Comparison of ENCODE assay signal across 24 cellular contexts in genomic region chr11:113251281-113251680, GRCh38.
DNase-seq lines count a peak whose midpoint lies in the region; ATAC-seq lines count a peak whose summit lies in the region.
"Had no signal": no experiment of that assay in that cellular context is flagged by ENCODE, and none has a peak within 500 bp of the region (broad histone marks: within the 10 kb centered on the region; RNA-seq: fewer than 3 reads in every experiment).

No MANE protein-coding gene starts in this region.

- H3K9me3 ChIP-seq in CD4-positive, CD25-positive, alpha-beta regulatory T cell (ENCODE audit: control insufficient read depth in 2 of 2, low read length in 2 of 2) = no peaks in the 10 kb centered on the region
- H3K9me3 ChIP-seq in Karpas-422 (ENCODE audit: low read length) = no peaks in the 10 kb centered on the region
- H3K9me3 ChIP-seq: A549; BLaER1 treated with 17β-estradiol and CSF1 and Interleukin-3, amounts not matched to agents 10 nM and 100 nM had no signal

- H3K36me3 ChIP-seq in CD4-positive, CD25-positive, alpha-beta regulatory T cell (ENCODE audit: control insufficient read depth, insufficient read depth, low read length) = no peaks in the 10 kb centered on the region
- no peaks in the 10 kb centered on the region for H3K36me3 ChIP-seq in Karpas-422 (ENCODE audit: insufficient read depth, low read length)
- H3K36me3 ChIP-seq: BLaER1 treated with 17β-estradiol and CSF1 and Interleukin-3, amounts not matched to agents 10 nM and 100 nM had no signal

- H3K27me3 ChIP-seq in CD4-positive, CD25-positive, alpha-beta regulatory T cell (ENCODE audit: control insufficient read depth, insufficient read depth, low read length) = peaks cover under 1% of the 10 kb centered on the region
- H3K27me3 ChIP-seq in Karpas-422 (ENCODE audit: low read length) = no peaks in the 10 kb centered on the region
- H3K27me3 ChIP-seq: BLaER1 treated with 17β-estradiol and CSF1 and Interleukin-3, amounts not matched to agents 10 nM and 100 nM had no signal

- H3K27ac ChIP-seq in CD4-positive, CD25-positive, alpha-beta regulatory T cell (ENCODE audit: insufficient read depth, low read length, poor library complexity, severe bottlenecking) = no peak overlapping the region
- peak overlapping the region; percentile 88 for H3K27ac ChIP-seq in Karpas-422 (ENCODE audit: low read length)
- H3K27ac ChIP-seq: 22Rv1; A549; BLaER1 treated with 17β-estradiol and CSF1 and Interleukin-3, amounts not matched to agents 10 nM and 100 nM; C4-2B had no signal

- no peaks in the 10 kb centered on the region for H4K20me1 ChIP-seq in Karpas-422 (ENCODE audit: insufficient read depth, low read depth, low read length)
- H4K20me1 ChIP-seq: BLaER1 treated with 17β-estradiol and CSF1 and Interleukin-3, amounts not matched to agents 10 nM and 100 nM had no signal

- DNase-seq in activated CD4-positive, CD25-positive, alpha-beta regulatory T cell (lab: John Stamatoyannopoulos, UW) = no peak
- no peak for DNase-seq in CD4-positive, CD25-positive, alpha-beta regulatory T cell
- DNase-seq in Karpas-422 (no peak), NCI-H2227 treated with DMSO at 0.1 percent for 48 hours (lab: John Stamatoyannopoulos, UW) (peak; percentile 62), NCI-H1694 treated with DMSO at 0.1 percent for 48 hours (lab: John Stamatoyannopoulos, UW) (no peak), pons (ENCODE audit: low spot score) (no peak)
- DNase-seq: AML-193; CD4-positive, alpha-beta memory T cell; CD8-positive, alpha-beta memory T cell; COR-L47; DMS 273 treated with DMSO at 0.1 percent for 48 hours; DMS153; DMS53; DMS79; DND-41; EL; GF-D8 had no signal

- ATAC-seq in activated CD4-positive, CD25-positive, alpha-beta regulatory T cell treated with anti-CD3 and anti-CD28 coated beads, Interleukin-2, amount 50 U/mL, for 24 hours = peak; percentile 64 to 69
- ATAC-seq in CD4-positive, CD25-positive, alpha-beta regulatory T cell (ENCODE audit: low read depth in 2 of 2) = no peak
- no peak for ATAC-seq in GM18502 (IDR thresholded peaks at IDR 0.05; ENCODE audit: poor library complexity, unreplicated experiment)
- ATAC-seq: A549 had no signal

- no peaks in the 10 kb centered on the region for H3K9me3 Mint-ChIP-seq in CD4-positive, CD25-positive, alpha-beta regulatory T cell
- H3K9me3 Mint-ChIP-seq: CD4-positive, alpha-beta memory T cell; CD8-positive, alpha-beta memory T cell had no signal

- H3K27ac Mint-ChIP-seq in CD4-positive, CD25-positive, alpha-beta regulatory T cell = peak overlapping the region in 1 of 3 donors; percentile 52
- H3K27ac Mint-ChIP-seq: B cell; CD4-positive, alpha-beta memory T cell had no signal

- no peak overlapping the region for H3K4me3 Mint-ChIP-seq in CD4-positive, CD25-positive, alpha-beta regulatory T cell
- H3K4me3 Mint-ChIP-seq: B cell; CD4-positive, alpha-beta memory T cell; CD8-positive, alpha-beta memory T cell had no signal

- peak overlapping the region; percentile 38 for H3K4me2 ChIP-seq in Karpas-422 (ENCODE audit: low read depth, low read length, poor library complexity, severe bottlenecking)
- H3K4me2 ChIP-seq: A549; BLaER1 treated with 17β-estradiol and CSF1 and Interleukin-3, amounts not matched to agents 10 nM and 100 nM had no signal

- H3K4me1 Mint-ChIP-seq in CD4-positive, CD25-positive, alpha-beta regulatory T cell = peaks cover 0 to 31% (median 6%) of the 10 kb centered on the region in 4 donors
- H3K4me1 Mint-ChIP-seq: B cell; CD8-positive, alpha-beta memory T cell had no signal

- H3K4me3 ChIP-seq in CD4-positive, CD25-positive, alpha-beta regulatory T cell (ENCODE audit: low read depth, low read length) = peak overlapping the region; percentile 24
- no peak overlapping the region; the same call in 1 of the 2 replicates for H3K4me3 ChIP-seq in Karpas-422 (ENCODE audit: low read length)
- H3K4me3 ChIP-seq: A549; BLaER1 treated with 17β-estradiol and CSF1 and Interleukin-3, amounts not matched to agents 10 nM and 100 nM had no signal

- no peaks in the 10 kb centered on the region for H3K9me2 ChIP-seq in Karpas-422 (replicated peaks; ENCODE audit: insufficient read depth, low read length)

- H3K79me2 ChIP-seq in Karpas-422 (ENCODE audit: low read length) = no peaks in the 10 kb centered on the region

- H3K4me1 ChIP-seq in CD4-positive, CD25-positive, alpha-beta regulatory T cell (ENCODE audit: control insufficient read depth, insufficient read depth, low read length, poor library complexity, severe bottlenecking) = peaks cover 9% of the 10 kb centered on the region
- H3K4me1 ChIP-seq in Karpas-422 (ENCODE audit: low read length) = peaks cover 88% of the 10 kb centered on the region
- H3K4me1 ChIP-seq: A549 had no signal

- peak overlapping the region; percentile 71 for H2AFZ ChIP-seq in Karpas-422 (ENCODE audit: low read length)

- H3K9ac ChIP-seq in Karpas-422 (ENCODE audit: low read length) = peak overlapping the region; percentile 40
- H3K9ac ChIP-seq: BLaER1 treated with 17β-estradiol and CSF1 and Interleukin-3, amounts not matched to agents 10 nM and 100 nM had no signal

- H3K27me3 Mint-ChIP-seq in CD4-positive, CD25-positive, alpha-beta regulatory T cell = peaks cover 15% of the 10 kb centered on the region

- H3K36me3 Mint-ChIP-seq in CD4-positive, CD25-positive, alpha-beta regulatory T cell = no peaks in the 10 kb centered on the region
- H3K36me3 Mint-ChIP-seq: CD4-positive, alpha-beta memory T cell had no signal

Comparison
In these comparisons a context has a peak if more than half of its experiments do, and no peak if none do; other contexts are left out.
1. ATAC-seq: peak in activated CD4-positive, CD25-positive, alpha-beta regulatory T cell treated with anti-CD3 and anti-CD28 coated beads, Interleukin-2, amount 50 U/mL, for 24 hours (2 of 2); none in CD4-positive, CD25-positive, alpha-beta regulatory T cell (0 of 2) and GM18502 (single experiment).